1 cellular context compared by ENCODE assay signal in genomic region chr5:40798856-40799210, GRCh38.
TF ChIP-seq lines count a peak whose summit lies in the region.

No MANE protein-coding gene starts in this region.

TF ChIP-seq in liver, 16 proteins besides CTCF, POLR2A, EP300 and RAD21 (continued from another document):
- TF ChIP-seq REST (IDR thresholded peaks at IDR 0.05), result no peak
- no peak for TF ChIP-seq FOXA2 (IDR thresholded peaks at IDR 0.05)
- no peak for TF ChIP-seq ATF3 (IDR thresholded peaks at IDR 0.05)
- no peak for TF ChIP-seq JUND (IDR thresholded peaks at IDR 0.05)
